In the genomic region with DNA sequence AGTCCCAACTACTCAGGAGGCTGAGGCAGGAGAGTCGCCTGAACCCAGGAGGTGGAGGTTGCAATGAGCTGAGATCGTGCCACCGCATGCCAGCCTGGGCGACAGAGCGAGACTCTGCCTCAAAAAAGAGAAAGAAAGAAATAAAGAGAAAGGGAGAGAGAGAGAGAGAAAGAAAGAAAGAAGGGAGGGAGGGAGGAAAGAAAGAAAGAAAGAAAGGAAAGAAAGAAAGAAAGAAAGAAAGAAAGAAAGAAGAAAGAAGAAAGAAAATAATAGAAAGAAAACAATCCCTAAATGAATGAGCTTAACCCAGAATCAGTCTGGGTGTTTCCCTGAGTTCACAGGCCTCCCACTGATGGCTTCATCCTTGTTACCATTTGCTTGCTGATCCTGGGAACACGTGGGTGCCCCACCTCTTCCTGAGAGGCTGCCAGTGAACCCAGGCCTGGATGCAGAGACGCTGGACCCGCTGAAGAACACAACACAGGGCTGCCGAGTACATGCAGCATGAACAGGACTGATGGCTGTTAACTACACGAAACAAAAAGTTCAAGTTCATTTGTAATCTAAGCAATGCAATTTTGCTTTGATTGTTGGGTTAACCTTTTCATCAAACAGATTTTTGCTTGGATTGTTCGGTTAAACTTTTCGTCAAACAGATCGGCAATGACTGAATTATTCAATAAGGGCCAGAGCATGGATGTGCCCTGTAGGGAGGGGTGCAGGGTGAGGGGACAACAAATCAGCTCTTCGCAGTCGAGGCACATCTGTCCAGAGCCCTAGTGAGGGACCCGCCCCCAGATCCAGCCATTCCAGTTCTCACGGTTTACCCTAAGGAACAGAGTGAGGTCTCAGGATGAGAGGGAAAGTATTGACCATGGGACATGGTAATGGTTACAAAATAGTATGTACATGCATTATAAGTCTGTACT, we compare ENCODE assay signal across 15 cellular contexts. TPM values are rescaled to one million over a fixed set of nuclear protein-coding genes. Genes with fewer than 3 reads are reported as not detected.
DNase-seq lines count a peak whose midpoint lies in the region; ATAC-seq and TF ChIP-seq lines count a peak whose summit lies in the region.
"Had no signal": no experiment of that assay in that cellular context is flagged by ENCODE, and none has a peak within 500 bp of the region (broad histone marks: within the 10 kb centered on the region; RNA-seq: fewer than 3 reads in every experiment).

No MANE protein-coding gene starts in this region.

- H3K27me3 Mint-ChIP-seq in activated CD4-positive, alpha-beta T cell treated with anti-CD3 and anti-CD28 coated beads, Interleukin-2, amount 10 ng/mL, durations not matched to agents 7 days and 5 days, result no peaks in the 10 kb centered on the region

- peaks cover 17% of the 10 kb centered on the region for H3K4me1 Mint-ChIP-seq in activated CD4-positive, alpha-beta T cell treated with anti-CD3 and anti-CD28 coated beads, Interleukin-2, amount 10 ng/mL, durations not matched to agents 7 days and 5 days

- H3K36me3 Mint-ChIP-seq in activated CD4-positive, alpha-beta T cell treated with anti-CD3 and anti-CD28 coated beads, Interleukin-2, amount 10 ng/mL, durations not matched to agents 7 days and 5 days (ENCODE audit: low read depth), result no peaks in the 10 kb centered on the region
- H3K36me3 Mint-ChIP-seq: activated naive CD8-positive, alpha-beta T cell treated with anti-CD3 and anti-CD28 coated beads, Interleukin-2, amount 10 ng/mL, durations not matched to agents 7 days and 5 days; naive B cell had no signal

- CTCF ChIA-PET in activated CD4-positive, alpha-beta T cell treated with anti-CD3 and anti-CD28 coated beads, Interleukin-2, amount 10 ng/mL, durations not matched to agents 7 days and 5 days (lab: Charles Lee), result interaction anchor here (0.6 to 2.3 kb wide), 14 partner anchors 10 to 171 kb away, joined by 3 to 10 read pairs (median 4); a partner anchor contains a TSS

- peak overlapping the region; percentile 49 for H3K27ac ChIP-seq in cingulate gyrus (ENCODE audit: low read depth, low read length)
- H3K27ac ChIP-seq: sigmoid colon had no signal

- H3K27ac Mint-ChIP-seq in activated CD4-positive, alpha-beta T cell treated with anti-CD3 and anti-CD28 coated beads, Interleukin-2, amount 10 ng/mL, durations not matched to agents 7 days and 5 days, result peak overlapping the region; percentile 52
- H3K27ac Mint-ChIP-seq: activated naive CD8-positive, alpha-beta T cell treated with anti-CD3 and anti-CD28 coated beads, Interleukin-2, amount 10 ng/mL, durations not matched to agents 7 days and 5 days had no signal

- no peak overlapping the region for H3K4me3 Mint-ChIP-seq in activated CD4-positive, alpha-beta T cell treated with anti-CD3 and anti-CD28 coated beads, Interleukin-2, amount 10 ng/mL, durations not matched to agents 7 days and 5 days

- TF ChIP-seq RAD21 in Ishikawa (IDR thresholded peaks at IDR 0.05; ENCODE audit: low read depth), result no peak

- H3K9me3 Mint-ChIP-seq in activated CD4-positive, alpha-beta T cell treated with anti-CD3 and anti-CD28 coated beads, Interleukin-2, amount 10 ng/mL, durations not matched to agents 7 days and 5 days, result no peaks in the 10 kb centered on the region

- no peak for TF ChIP-seq EP300 in Ishikawa (IDR thresholded peaks at IDR 0.05; ENCODE audit: borderline replicate concordance)

- intact Hi-C loops in sciatic nerve (cut with DNase I), result no loop called here

- ATAC-seq in sciatic nerve, result peak; percentile 86

- POLR2A ChIA-PET in activated CD4-positive, alpha-beta T cell treated with anti-CD3 and anti-CD28 coated beads, Interleukin-2, amount 10 ng/mL, durations not matched to agents 7 days and 5 days (lab: Charles Lee), result no interaction called here

- no peak for DNase-seq in activated CD4-positive, alpha-beta T cell treated with anti-CD3 and anti-CD28 coated beads, Interleukin-2, amount 10 ng/mL, durations not matched to agents 7 days and 5 days
- DNase-seq in activated CD4-positive, alpha-beta T cell treated with anti-CD3 and anti-CD28 coated beads for 1 hour, result no peak
- DNase-seq in sciatic nerve (ENCODE audit: low spot score), result peak; percentile 67
- DNase-seq in islet precursor cell, result no peak
- DNase-seq in retina, result no peak
- no peak for DNase-seq in NCI-H2107 (lab: John Stamatoyannopoulos, UW)
- DNase-seq: activated naive CD8-positive, alpha-beta T cell treated with anti-CD3 and anti-CD28 coated beads, Interleukin-2, amount 10 ng/mL, durations not matched to agents 7 days and 5 days; DMS79 treated with DMSO at 0.1 percent for 48 hours; kidney; NCI-H446; SHP77; sigmoid colon had no signal

TF ChIP-seq in Ishikawa, 13 proteins besides CTCF, POLR2A, EP300 and RAD21:
- TF ChIP-seq CREB1 (IDR thresholded peaks at IDR 0.05; ENCODE audit: low read depth) (no peak), FOXM1 (IDR thresholded peaks at IDR 0.05; ENCODE audit: borderline replicate concordance, low read depth) (no peak), CEBPB (IDR thresholded peaks at IDR 0.05) (no peak), TCF12 (IDR thresholded peaks at IDR 0.05; ENCODE audit: low read depth) (no peak), EGR1 (IDR thresholded peaks at IDR 0.05) (no peak)
- TF ChIP-seq, protein P1, sequence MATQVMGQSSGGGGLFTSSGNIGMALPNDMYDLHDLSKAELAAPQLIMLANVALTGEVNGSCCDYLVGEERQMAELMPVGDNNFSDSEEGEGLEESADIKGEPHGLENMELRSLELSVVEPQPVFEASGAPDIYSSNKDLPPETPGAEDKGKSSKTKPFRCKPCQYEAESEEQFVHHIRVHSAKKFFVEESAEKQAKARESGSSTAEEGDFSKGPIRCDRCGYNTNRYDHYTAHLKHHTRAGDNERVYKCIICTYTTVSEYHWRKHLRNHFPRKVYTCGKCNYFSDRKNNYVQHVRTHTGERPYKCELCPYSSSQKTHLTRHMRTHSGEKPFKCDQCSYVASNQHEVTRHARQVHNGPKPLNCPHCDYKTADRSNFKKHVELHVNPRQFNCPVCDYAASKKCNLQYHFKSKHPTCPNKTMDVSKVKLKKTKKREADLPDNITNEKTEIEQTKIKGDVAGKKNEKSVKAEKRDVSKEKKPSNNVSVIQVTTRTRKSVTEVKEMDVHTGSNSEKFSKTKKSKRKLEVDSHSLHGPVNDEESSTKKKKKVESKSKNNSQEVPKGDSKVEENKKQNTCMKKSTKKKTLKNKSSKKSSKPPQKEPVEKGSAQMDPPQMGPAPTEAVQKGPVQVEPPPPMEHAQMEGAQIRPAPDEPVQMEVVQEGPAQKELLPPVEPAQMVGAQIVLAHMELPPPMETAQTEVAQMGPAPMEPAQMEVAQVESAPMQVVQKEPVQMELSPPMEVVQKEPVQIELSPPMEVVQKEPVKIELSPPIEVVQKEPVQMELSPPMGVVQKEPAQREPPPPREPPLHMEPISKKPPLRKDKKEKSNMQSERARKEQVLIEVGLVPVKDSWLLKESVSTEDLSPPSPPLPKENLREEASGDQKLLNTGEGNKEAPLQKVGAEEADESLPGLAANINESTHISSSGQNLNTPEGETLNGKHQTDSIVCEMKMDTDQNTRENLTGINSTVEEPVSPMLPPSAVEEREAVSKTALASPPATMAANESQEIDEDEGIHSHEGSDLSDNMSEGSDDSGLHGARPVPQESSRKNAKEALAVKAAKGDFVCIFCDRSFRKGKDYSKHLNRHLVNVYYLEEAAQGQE (IDR thresholded peaks at IDR 0.05; ENCODE audit: low read depth), result no peak
- TF ChIP-seq, protein P2, sequence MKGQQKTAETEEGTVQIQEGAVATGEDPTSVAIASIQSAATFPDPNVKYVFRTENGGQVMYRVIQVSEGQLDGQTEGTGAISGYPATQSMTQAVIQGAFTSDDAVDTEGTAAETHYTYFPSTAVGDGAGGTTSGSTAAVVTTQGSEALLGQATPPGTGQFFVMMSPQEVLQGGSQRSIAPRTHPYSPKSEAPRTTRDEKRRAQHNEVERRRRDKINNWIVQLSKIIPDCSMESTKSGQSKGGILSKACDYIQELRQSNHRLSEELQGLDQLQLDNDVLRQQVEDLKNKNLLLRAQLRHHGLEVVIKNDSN (IDR thresholded peaks at IDR 0.05), result peak; percentile 34; the same call in 1 of the 2 replicates
- TF ChIP-seq, protein P3, sequence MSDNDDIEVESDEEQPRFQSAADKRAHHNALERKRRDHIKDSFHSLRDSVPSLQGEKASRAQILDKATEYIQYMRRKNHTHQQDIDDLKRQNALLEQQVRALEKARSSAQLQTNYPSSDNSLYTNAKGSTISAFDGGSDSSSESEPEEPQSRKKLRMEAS (IDR thresholded peaks at IDR 0.05), result no peak

RNA-seq across cellular contexts. Expression of a gene that starts 11.5 kb away (rescaled TPM):
- not detected for total RNA-seq in activated CD4-positive, alpha-beta T cell treated with anti-CD3 and anti-CD28 coated beads, Interleukin-2, amount 10 ng/mL, durations not matched to agents 7 days and 5 days
- total RNA-seq in sciatic nerve, result 4.8 TPM

RNA-seq across cellular contexts. Expression of a gene that starts 39.0 kb away (rescaled TPM):
- total RNA-seq in activated CD4-positive, alpha-beta T cell treated with anti-CD3 and anti-CD28 coated beads, Interleukin-2, amount 10 ng/mL, durations not matched to agents 7 days and 5 days, result 100 to 1,000 TPM; 124 to 132 TPM
- 114 TPM for total RNA-seq in sciatic nerve
